ENCODE assay signal across 19 cellular contexts in the genomic region with DNA sequence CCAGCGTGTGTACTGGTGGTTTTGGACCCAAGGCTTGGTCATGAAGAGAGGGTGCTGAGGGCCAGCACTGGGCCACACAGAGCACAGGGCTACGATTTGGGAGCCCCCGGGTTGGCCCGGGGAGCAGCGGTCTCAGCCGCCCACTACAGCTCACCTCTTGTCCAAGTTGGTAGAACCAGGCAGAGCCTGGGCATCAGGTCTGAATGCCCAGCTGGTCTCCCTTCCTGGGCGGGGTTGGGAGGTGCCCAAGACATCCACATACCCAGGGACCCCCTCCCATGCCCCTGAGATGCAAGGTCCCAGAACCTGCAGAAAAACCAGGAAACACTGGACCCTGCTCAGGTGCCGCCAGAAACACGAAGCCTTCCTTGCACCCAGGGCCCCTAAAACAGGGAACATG. TPM values are rescaled to one million over a fixed set of nuclear protein-coding genes. Genes with fewer than 3 reads are reported as not detected.
DNase-seq lines count a peak whose midpoint lies in the region; ATAC-seq and TF ChIP-seq lines count a peak whose summit lies in the region.
"Had no signal": no experiment of that assay in that cellular context is flagged by ENCODE, and none has a peak within 500 bp of the region (broad histone marks: within the 10 kb centered on the region; RNA-seq: fewer than 3 reads in every experiment).

No MANE protein-coding gene starts in this region.

- intact Hi-C loops in left ventricle myocardium superior (cut with micrococcal nuclease) (no loop called here), Right ventricle myocardium superior (cut with DNase I) (no loop called here)

- H2BK12ac ChIP-seq in mesenchymal stem cell (ENCODE audit: low read length in 2 of 2): no peak overlapping the region

- 86% methylated on average over 9 of the region's 9 CpGs for WGBS in mesenchymal stem cell

- ATAC-seq in left ventricle myocardium superior: no peak
- no peak for ATAC-seq in Right ventricle myocardium superior (ENCODE audit: poor library complexity)
- no peak for ATAC-seq in WTC11
- ATAC-seq: A549; CD8-positive, alpha-beta T cell had no signal

- peaks cover 13% of the 10 kb centered on the region for H3K4me1 Mint-ChIP-seq in WTC11
- peaks cover 9% of the 10 kb centered on the region for H3K4me1 Mint-ChIP-seq in mesothelial cell of epicardium
- H3K4me1 Mint-ChIP-seq: B cell had no signal

- H3K9ac ChIP-seq in mesenchymal stem cell (ENCODE audit: low read length): no peak overlapping the region
- H3K9ac ChIP-seq: BLaER1 treated with 17β-estradiol and CSF1 and Interleukin-3, amounts not matched to agents 10 nM and 100 nM had no signal

- no peaks in the 10 kb centered on the region for H3K9me3 ChIP-seq in mesenchymal stem cell (ENCODE audit: control insufficient read depth, low read length)
- H3K9me3 ChIP-seq: A549; BLaER1 treated with 17β-estradiol and CSF1 and Interleukin-3, amounts not matched to agents 10 nM and 100 nM; Caco-2 had no signal

- peaks cover 0 to 18% of the 10 kb centered on the region in 2 experiments for H3K27me3 ChIP-seq in mesenchymal stem cell (ENCODE audit: control insufficient read depth in 1 of 2, insufficient read depth in 1 of 2, low read length in 2 of 2)

- H2BK5ac ChIP-seq in mesenchymal stem cell (ENCODE audit: low read depth, low read length, poor library complexity, severe bottlenecking): no peak overlapping the region

- H3K4me3 Mint-ChIP-seq in WTC11: no peak overlapping the region
- H3K4me3 Mint-ChIP-seq in mesothelial cell of epicardium: no peak overlapping the region
- H3K4me3 Mint-ChIP-seq: B cell; CD4-positive, alpha-beta T cell; CD8-positive, alpha-beta T cell had no signal

- H4K91ac ChIP-seq in mesenchymal stem cell (ENCODE audit: low read length): no peak overlapping the region

- H3K36me3 ChIP-seq in mesenchymal stem cell (ENCODE audit: control insufficient read depth in 1 of 2, insufficient read depth in 2 of 2, low read depth in 1 of 2, low read length in 2 of 2): peaks cover 0 to 32% of the 10 kb centered on the region in 2 experiments
- H3K36me3 ChIP-seq: BLaER1 treated with 17β-estradiol and CSF1 and Interleukin-3, amounts not matched to agents 10 nM and 100 nM had no signal

- POLR2A ChIA-PET in WTC11 (lab: Charles Lee): no interaction called here

- H3K27ac Mint-ChIP-seq in WTC11 (peak overlapping the region; percentile 61), mesothelial cell of epicardium (no peak overlapping the region)
- H3K27ac Mint-ChIP-seq: B cell; CD4-positive, alpha-beta T cell; CD8-positive, alpha-beta T cell had no signal

- H3K4me1 ChIP-seq in mesenchymal stem cell (ENCODE audit: control insufficient read depth, insufficient read depth, low read depth, low read length): peaks cover 18% of the 10 kb centered on the region

- no peaks in the 10 kb centered on the region for H3K27me3 Mint-ChIP-seq in WTC11 (ENCODE audit: low read depth)
- H3K27me3 Mint-ChIP-seq in mesothelial cell of epicardium (ENCODE audit: low read depth): peaks cover 8% of the 10 kb centered on the region
- H3K27me3 Mint-ChIP-seq: B cell; CD4-positive, alpha-beta T cell had no signal

- H3K9me3 Mint-ChIP-seq in WTC11 (no peaks in the 10 kb centered on the region), mesothelial cell of epicardium (no peaks in the 10 kb centered on the region)
- H3K9me3 Mint-ChIP-seq: CD4-positive, alpha-beta T cell; CD8-positive, alpha-beta T cell had no signal

- H3K36me3 Mint-ChIP-seq in WTC11: no peaks in the 10 kb centered on the region
- no peaks in the 10 kb centered on the region for H3K36me3 Mint-ChIP-seq in mesothelial cell of epicardium
- H3K36me3 Mint-ChIP-seq: CD8-positive, alpha-beta T cell had no signal

- peak overlapping the region; percentile 49 for H2AK5ac ChIP-seq in mesenchymal stem cell (ENCODE audit: low read length, severe bottlenecking)

- H3K14ac ChIP-seq in mesenchymal stem cell (ENCODE audit: low read length in 2 of 2): no peak overlapping the region

- H3K4me2 ChIP-seq in mesenchymal stem cell (ENCODE audit: low read length, poor library complexity, severe bottlenecking): no peak overlapping the region
- H3K4me2 ChIP-seq: A549 had no signal

- no peak overlapping the region for H3K23ac ChIP-seq in mesenchymal stem cell (ENCODE audit: low read length in 2 of 2)

- H4K8ac ChIP-seq in mesenchymal stem cell (ENCODE audit: low read length): no peak overlapping the region

- H2BK120ac ChIP-seq in mesenchymal stem cell (ENCODE audit: low read depth, low read length): no peak overlapping the region

- peaks cover 33% of the 10 kb centered on the region for H3K79me1 ChIP-seq in mesenchymal stem cell (replicated peaks; ENCODE audit: low read length, poor library complexity, severe bottlenecking)

- no peak overlapping the region for H2AFZ ChIP-seq in mesenchymal stem cell (ENCODE audit: low read depth, low read length)

- DNase-seq in left ventricle myocardium superior: peak; percentile 12
- DNase-seq in Right ventricle myocardium superior: no peak
- DNase-seq in WTC11 (ENCODE audit: low spot score): no peak
- DNase-seq in mesenchymal stem cell: no peak
- DNase-seq in NCI-H446 treated with DMSO at 0.1 percent for 48 hours (lab: John Stamatoyannopoulos, UW): no peak
- no peak for DNase-seq in mesothelial cell of epicardium (ENCODE audit: low spot score in 2 of 2, unreplicated experiment in 2 of 2)
- DNase-seq in NCI-H1694 (lab: John Stamatoyannopoulos, UW): no peak
- DNase-seq: AML-193; Caco-2; Calu3; CD4-positive, alpha-beta T cell; CD8-positive, alpha-beta T cell; DMS79 treated with DMSO at 0.1 percent for 48 hours; GF-D8 had no signal

- peak overlapping the region in 1 of 2 experiments; percentile 7 for H3K4me3 ChIP-seq in mesenchymal stem cell (ENCODE audit: insufficient read depth in 1 of 2, low read depth in 1 of 2, low read length in 2 of 2)
- H3K4me3 ChIP-seq: A549; BLaER1 treated with 17β-estradiol and CSF1 and Interleukin-3, amounts not matched to agents 10 nM and 100 nM had no signal

- no peak overlapping the region for H2BK15ac ChIP-seq in mesenchymal stem cell (ENCODE audit: low read depth, poor library complexity, severe bottlenecking)

- no peak overlapping the region for H3K4ac ChIP-seq in mesenchymal stem cell (ENCODE audit: low read depth in 1 of 2, low read length in 2 of 2)

- H3K27ac ChIP-seq in mesenchymal stem cell (ENCODE audit: low read length, poor library complexity, severe bottlenecking): no peak overlapping the region
- H3K27ac ChIP-seq: 22Rv1; BLaER1 treated with 17β-estradiol and CSF1 and Interleukin-3, amounts not matched to agents 10 nM and 100 nM; C4-2B had no signal

- no peak overlapping the region for H3K18ac ChIP-seq in mesenchymal stem cell (ENCODE audit: low read depth in 1 of 2, low read length in 2 of 2)

- CTCF ChIA-PET in WTC11 (lab: Charles Lee): no interaction called here

- TF ChIP-seq CTCF in WTC11 (IDR thresholded peaks at IDR 0.05) (no peak), mesothelial cell of epicardium (IDR thresholded peaks at IDR 0.05; ENCODE audit: unreplicated experiment) (no peak)

TF ChIP-seq in WTC11, 78 proteins besides CTCF, POLR2A, EP300 and RAD21:
- TF ChIP-seq, protein P1, sequence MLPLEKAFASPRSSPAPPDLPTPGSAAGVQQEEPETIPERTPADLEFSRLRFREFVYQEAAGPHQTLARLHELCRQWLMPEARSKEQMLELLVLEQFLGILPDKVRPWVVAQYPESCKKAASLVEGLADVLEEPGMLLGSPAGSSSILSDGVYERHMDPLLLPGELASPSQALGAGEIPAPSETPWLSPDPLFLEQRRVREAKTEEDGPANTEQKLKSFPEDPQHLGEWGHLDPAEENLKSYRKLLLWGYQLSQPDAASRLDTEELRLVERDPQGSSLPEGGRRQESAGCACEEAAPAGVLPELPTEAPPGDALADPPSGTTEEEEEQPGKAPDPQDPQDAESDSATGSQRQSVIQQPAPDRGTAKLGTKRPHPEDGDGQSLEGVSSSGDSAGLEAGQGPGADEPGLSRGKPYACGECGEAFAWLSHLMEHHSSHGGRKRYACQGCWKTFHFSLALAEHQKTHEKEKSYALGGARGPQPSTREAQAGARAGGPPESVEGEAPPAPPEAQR (CRISPR knock-in tag; IDR thresholded peaks at IDR 0.05): no peak
- TF ChIP-seq JUN (CRISPR knock-in tag; IDR thresholded peaks at IDR 0.05): no peak

RNA-seq across cellular contexts. Expression of a gene that starts 18.0 kb away (rescaled TPM):
- 9.7 TPM for total RNA-seq in left ventricle myocardium superior
- 7.6 TPM for total RNA-seq in Right ventricle myocardium superior
- 16.8 to 20.8 TPM (median 19.9 TPM) in 3 replicates for total RNA-seq in WTC11 (2021)
- polyA plus RNA-seq in mesenchymal stem cell (2013, experiment 1 of 2): 0.14 TPM
- polyA plus RNA-seq in mesenchymal stem cell (2013, experiment 2 of 2): 0.11 TPM
- 17.8 to 18.8 TPM (median 18.4 TPM) in 3 replicates for total RNA-seq in mesothelial cell of epicardium
